21 cellular contexts compared by ENCODE assay signal in genomic region chr18:48698707-48699106, GRCh38.
A peak's percentile ranks its signal among the peaks of the same experiment; 100 is the strongest.
DNase-seq lines count a peak whose midpoint lies in the region; ATAC-seq, FAIRE-seq and TF ChIP-seq lines count a peak whose summit lies in the region.
"Had no signal": no experiment of that assay in that cellular context is flagged by ENCODE, and none has a peak within 500 bp of the region (broad histone marks: within the 10 kb centered on the region; RNA-seq: fewer than 3 reads in every experiment).

No MANE protein-coding gene starts in this region.

- no peak for DNase-seq in GM12892 (ENCODE audit: insufficient read length)
- DNase-seq in NB4 (ENCODE audit: low read depth): peak; percentile 16
- no peak for DNase-seq in memory B cell (ENCODE audit: low spot score in 2 of 2)
- no peak for DNase-seq in MG63
- DNase-seq in H4 (ENCODE audit: low spot score): no peak
- DNase-seq in HPDE6-E6E7 (ENCODE audit: extremely low spot score): no peak
- DNase-seq: activated B cell treated with CpG ODN at 0.5 μM for 24 hours; activated CD8-positive, alpha-beta memory T cell treated with anti-CD3 and anti-CD28 coated beads, Interleukin-2, amount 50 U/mL, for 48 hours; brain microvascular endothelial cell; DMS79; kidney; NCI-H2081; NCI-H526 treated with DMSO at 0.1 percent for 48 hours; RPMI8226; stimulated activated CD4-positive, alpha-beta T cell treated with anti-CD3 and anti-CD28 coated beads, Interleukin-2, amount 100 ng/mL, for 24 hours had no signal

- no peaks in the 10 kb centered on the region for H3K9me3 ChIP-seq in MG63
- H3K9me3 ChIP-seq: neutrophil, right lobe of liver, tibial nerve had no signal

- TF ChIP-seq POLR2A in GM12892 (IDR thresholded peaks at IDR 0.05; ENCODE audit: low read depth, low read length): no peak
- TF ChIP-seq POLR2A in NB4 (IDR thresholded peaks at IDR 0.05; ENCODE audit: extremely low read depth, insufficient read length): no peak

- peak; percentile 92 for FAIRE-seq in GM12892 (lab: Jason Lieb, UNC)
- FAIRE-seq: kidney had no signal

- no peaks in the 10 kb centered on the region for H3K27me3 Mint-ChIP-seq in memory B cell
- H3K27me3 Mint-ChIP-seq: activated B cell treated with CpG ODN at 0.5 μM for 24 hours; activated naive CD4-positive, alpha-beta T cell treated with anti-CD3 and anti-CD28 coated beads, Interleukin-2, amount 50 U/mL, for 24 hours had no signal

- H3K36me3 Mint-ChIP-seq in memory B cell: no peaks in the 10 kb centered on the region
- H3K36me3 Mint-ChIP-seq: activated naive CD4-positive, alpha-beta T cell treated with anti-CD3 and anti-CD28 coated beads, Interleukin-2, amount 50 U/mL, for 24 hours had no signal

- H3K4me1 Mint-ChIP-seq in memory B cell: peaks cover 7% of the 10 kb centered on the region
- H3K4me1 Mint-ChIP-seq: activated naive CD4-positive, alpha-beta T cell treated with anti-CD3 and anti-CD28 coated beads, Interleukin-2, amount 50 U/mL, for 24 hours had no signal

- ATAC-seq in HG02588 (IDR thresholded peaks at IDR 0.05; ENCODE audit: unreplicated experiment) (peak; percentile 63), memory B cell (ENCODE audit: low read depth) (peak; percentile 55)
- ATAC-seq: heart left ventricle had no signal

- no peaks in the 10 kb centered on the region; the same call in 1 of the 2 replicates for H3K36me3 ChIP-seq in MG63
- H3K36me3 ChIP-seq: neutrophil, right lobe of liver had no signal

- H3K27me3 ChIP-seq in MG63: no peaks in the 10 kb centered on the region
- H3K27me3 ChIP-seq: brain microvascular endothelial cell, heart left ventricle, neutrophil, right lobe of liver, tibial nerve had no signal

- no peak for TF ChIP-seq CTCF in NB4 (IDR thresholded peaks at IDR 0.05; ENCODE audit: low read depth, low read length)

- H3K4me3 Mint-ChIP-seq in memory B cell: no peak overlapping the region
- H3K4me3 Mint-ChIP-seq: activated B cell treated with CpG ODN at 0.5 μM for 24 hours; activated naive CD4-positive, alpha-beta T cell treated with anti-CD3 and anti-CD28 coated beads, Interleukin-2, amount 50 U/mL, for 24 hours had no signal

- no peak overlapping the region for H3K27ac Mint-ChIP-seq in memory B cell
- H3K27ac Mint-ChIP-seq: activated B cell treated with CpG ODN at 0.5 μM for 24 hours; activated naive CD4-positive, alpha-beta T cell treated with anti-CD3 and anti-CD28 coated beads, Interleukin-2, amount 50 U/mL, for 24 hours had no signal

- no peaks in the 10 kb centered on the region for H3K9me3 Mint-ChIP-seq in memory B cell
- H3K9me3 Mint-ChIP-seq: activated B cell treated with CpG ODN at 0.5 μM for 24 hours; activated naive CD4-positive, alpha-beta T cell treated with anti-CD3 and anti-CD28 coated beads, Interleukin-2, amount 50 U/mL, for 24 hours had no signal

- H3K4me3 ChIP-seq in NB4 (ENCODE audit: low read depth, low read length) (no peak overlapping the region), MG63 (no peak overlapping the region)
- H3K4me3 ChIP-seq: heart left ventricle, right lobe of liver, tibial nerve had no signal
